Comparison of ENCODE assay signal across 8 cellular contexts in genomic region chr7:149196151-149196704, GRCh38. TPM values are rescaled to one million over a fixed set of nuclear protein-coding genes. Genes with fewer than 3 reads are reported as not detected.
DNase-seq lines count a peak whose midpoint lies in the region; ATAC-seq and TF ChIP-seq lines count a peak whose summit lies in the region.

No MANE protein-coding gene starts in this region.

- H3K4me3 Mint-ChIP-seq in CD14-positive monocyte = peak overlapping the region; percentile 78 to 91

- no peaks in the 10 kb centered on the region for H4K20me1 ChIP-seq in OCI-LY7 (ENCODE audit: insufficient read depth, low read length)

- no peaks in the 10 kb centered on the region for H3K27me3 ChIP-seq in mucosa of rectum (ENCODE audit: control insufficient read depth in 2 of 2, insufficient read depth in 2 of 2, low read length in 2 of 2)
- no peaks in the 10 kb centered on the region for H3K27me3 ChIP-seq in vagina

- peaks cover 0 to 2% (median 0%) of the 10 kb centered on the region in 7 donors for H3K9me3 Mint-ChIP-seq in CD14-positive monocyte

- BruUV-seq in OCI-LY7 (replicated peaks; lab: Mats Ljungman, UMichigan) = no TSS peak

- H3K9me3 ChIP-seq in OCI-LY7 (ENCODE audit: low read length) (no peaks in the 10 kb centered on the region), mucosa of rectum (ENCODE audit: control insufficient read depth in 2 of 2, low read length in 2 of 2) (no peaks in the 10 kb centered on the region), vagina (no peaks in the 10 kb centered on the region)

- H2AFZ ChIP-seq in OCI-LY7 (ENCODE audit: low read length) = peak overlapping the region; percentile 56; the same call in 1 of the 2 replicates

- peaks cover 13% of the 10 kb centered on the region; the same call in 1 of the 2 replicates for H3K79me2 ChIP-seq in OCI-LY7 (ENCODE audit: insufficient read depth, low read depth, low read length)

- H3K27ac ChIP-seq in OCI-LY7 (ENCODE audit: low read depth, low read length, poor library complexity, severe bottlenecking) = peak overlapping the region; percentile 20
- H3K27ac ChIP-seq in mucosa of rectum (ENCODE audit: low read depth in 2 of 2, low read length in 2 of 2) = peak overlapping the region; percentile 67 to 90
- peak overlapping the region; percentile 90 for H3K27ac ChIP-seq in vagina

- peak overlapping the region; percentile 85 for H3K4me2 ChIP-seq in OCI-LY7 (ENCODE audit: low read length)

- peaks cover 5 to 8% (median 7%) of the 10 kb centered on the region in 3 donors for H3K27me3 Mint-ChIP-seq in CD14-positive monocyte (ENCODE audit: low read depth in 3 of 3)

- peaks cover 33% of the 10 kb centered on the region for H3K36me3 ChIP-seq in OCI-LY7 (ENCODE audit: insufficient read depth, low read length)
- H3K36me3 ChIP-seq in mucosa of rectum (ENCODE audit: control insufficient read depth in 2 of 2, insufficient read depth in 2 of 2, low read length in 2 of 2) = peaks cover 27 to 31% of the 10 kb centered on the region in 2 donors
- H3K36me3 ChIP-seq in vagina = peaks cover 0 to 28% of the 10 kb centered on the region in 2 donors

- no peaks in the 10 kb centered on the region for H3K9me2 ChIP-seq in OCI-LY7 (ENCODE audit: insufficient read depth, low read length)

- POLR2A ChIA-PET in OCI-LY7 (lab: Charles Lee) = interaction anchor here (0.6 to 1.1 kb wide), 5 partner anchors 10 to 77 kb away, joined by 3 to 7 read pairs (median 3); partner anchors contain the start of gene ZNF398

- ATAC-seq in GM21723 (IDR thresholded peaks at IDR 0.05; ENCODE audit: unreplicated experiment) = peak; percentile 33

- peak overlapping the region in 6 of 7 donors; percentile 32 to 82 (median 66) for H3K27ac Mint-ChIP-seq in CD14-positive monocyte

- no peak for TF ChIP-seq CTCF in CD14-positive monocyte (IDR thresholded peaks at IDR 0.05)
- no peak for TF ChIP-seq CTCF in OCI-LY7 (conservative IDR thresholded peaks at IDR 0.05; ENCODE audit: low read length)
- no peak for TF ChIP-seq CTCF in vagina (IDR thresholded peaks at IDR 0.05)

- DNase-seq in CD14-positive monocyte (ENCODE audit: low spot score) (no peak), OCI-LY7 (ENCODE audit: low spot score) (peak; percentile 16), vagina (ENCODE audit: extremely low spot score in 2 of 2) (no peak), NCI-H774 (lab: John Stamatoyannopoulos, UW) (no peak), OCI-M2 (lab: John Stamatoyannopoulos, UW; ENCODE audit: unreplicated experiment) (no peak)
- peak; percentile 12 for DNase-seq in central memory CD4-positive, alpha-beta T cell

- CTCF ChIA-PET in OCI-LY7 (lab: Charles Lee; ENCODE audit: unreplicated experiment) = no interaction called here

- peak overlapping the region; percentile 78 to 85 for H3K9ac ChIP-seq in mucosa of rectum (ENCODE audit: low read depth in 1 of 2, low read length in 2 of 2)

- intact Hi-C loops in CD14-positive monocyte (cut with micrococcal nuclease) = no loop called here
- intact Hi-C loops in OCI-LY7 (cut with micrococcal nuclease; ENCODE audit: unreplicated experiment) = loop anchor here (1.0 kb wide), 1 partner anchor 49 kb away; the partner anchor contains the start of gene ZNF398
- intact Hi-C loops in vagina (cut with DNase I) = no loop called here

- peaks cover 29 to 35% of the 10 kb centered on the region in 2 donors for H3K36me3 Mint-ChIP-seq in CD14-positive monocyte

- TF ChIP-seq POLR2A in vagina (IDR thresholded peaks at IDR 0.05) = no peak

- H3K4me3 ChIP-seq in OCI-LY7 (ENCODE audit: low read depth, low read length, poor library complexity, severe bottlenecking) (peak overlapping the region; percentile 92), mucosa of rectum (ENCODE audit: low read length in 2 of 2) (peak overlapping the region; percentile 82 to 83), vagina (peak overlapping the region; percentile 80 to 99)

- H3K4me1 Mint-ChIP-seq in CD14-positive monocyte = peaks cover 25% of the 10 kb centered on the region

- peaks cover 18% of the 10 kb centered on the region for H3K4me1 ChIP-seq in OCI-LY7 (ENCODE audit: insufficient read depth, low read length, poor library complexity, severe bottlenecking)
- H3K4me1 ChIP-seq in mucosa of rectum (ENCODE audit: control insufficient read depth in 2 of 2, insufficient read depth in 2 of 2, low read length in 2 of 2) = peaks cover 18 to 21% of the 10 kb centered on the region in 2 donors
- H3K4me1 ChIP-seq in vagina = peaks cover 26% of the 10 kb centered on the region

RNA-seq across cellular contexts. Expression of gene ZNF282, which starts 0.9 kb away (rescaled TPM):
- under 1 TPM; 0.51 to 0.86 TPM for polyA plus RNA-seq in CD14-positive monocyte
- total RNA-seq in OCI-LY7 (2014; rRNA removed; shearing (Covaris generic)) = 13.3 and 15.4 TPM in 2 replicates
- total RNA-seq in OCI-LY7 (2022) = 26.6 and 28.3 TPM in 2 replicates
- 17.9 TPM for total RNA-seq in vagina

RNA-seq across cellular contexts. Expression of gene ZNF212, which starts 43.2 kb away (rescaled TPM):
- polyA plus RNA-seq in CD14-positive monocyte = 1 to 10 TPM; 1.6 to 2.3 TPM
- 11.6 and 13.1 TPM in 2 replicates for total RNA-seq in OCI-LY7 (2014; rRNA removed; shearing (Covaris generic))
- total RNA-seq in OCI-LY7 (2022) (12.7 and 14.1 TPM in 2 replicates), vagina (8.8 TPM)

RNA-seq across cellular contexts. Expression of gene ZNF398, which starts 49.0 kb away (rescaled TPM):
- polyA plus RNA-seq in CD14-positive monocyte = 1 to 10 TPM; 3.0 to 3.7 TPM
- 11.4 and 11.8 TPM in 2 replicates for total RNA-seq in OCI-LY7 (2014; rRNA removed; shearing (Covaris generic))
- total RNA-seq in OCI-LY7 (2022) = 14.2 and 15.5 TPM in 2 replicates
- total RNA-seq in vagina = 21.4 TPM

Comparison
In these comparisons a context has a peak if more than half of its experiments do, and no peak if none do; other contexts are left out.
1. DNase-seq: peak in OCI-LY7 (single experiment) and central memory CD4-positive, alpha-beta T cell (single experiment); none in CD14-positive monocyte (single experiment), vagina (0 of 2), NCI-H774 (single experiment) and OCI-M2 (single experiment).
2. H3K27ac ChIP-seq: peak in every context shown above with its lines; median percentile 90 in vagina; 78 in mucosa of rectum; 20 in OCI-LY7.
3. Peak in every context shown above with its lines, with median percentiles within 50 percentile points of each other: H3K4me3 ChIP-seq.